20 cellular contexts compared by ENCODE assay signal in genomic region chrX:28398352-28398751, GRCh38.
"Had no signal": no experiment of that assay in that cellular context is flagged by ENCODE, and none has a peak within 500 bp of the region (broad histone marks: within the 10 kb centered on the region; RNA-seq: fewer than 3 reads in every experiment).

No MANE protein-coding gene starts in this region.

- H3K9me3 ChIP-seq: thyroid gland, upper lobe of right lung had no signal

- H3K27me3 Mint-ChIP-seq: activated naive CD8-positive, alpha-beta T cell treated with anti-CD3 and anti-CD28 coated beads for 36 hours; activated T-helper 17 cell treated with anti-CD3 and anti-CD28 coated beads, Interleukin-2, amount 50 U/mL, for 72 hours; natural killer cell treated with Interleukin-12 subunit alpha and Interleukin-12 subunit beta and Interleukin-15 and Interleukin-18, amount 100 ng/mL, for 72 hours; progenitor cell of endocrine pancreas; stimulated activated naive CD8-positive, alpha-beta T cell treated with anti-CD3 and anti-CD28 coated beads, Interleukin-15, Interleukin-2, amounts not matched to agents 100 ng/mL and 50 ng/mL, for 24 hours had no signal

- H3K4me3 Mint-ChIP-seq: activated naive CD8-positive, alpha-beta T cell treated with anti-CD3 and anti-CD28 coated beads for 36 hours; activated T-cell treated with anti-CD3 and anti-CD28 coated beads, Interleukin-2, amount 50 U/mL, for 24 hours; activated T-helper 17 cell treated with anti-CD3 and anti-CD28 coated beads, Interleukin-2, amount 50 U/mL, for 72 hours; natural killer cell treated with Interleukin-12 subunit alpha and Interleukin-12 subunit beta and Interleukin-15 and Interleukin-18, amount 100 ng/mL, for 72 hours; stimulated activated naive CD8-positive, alpha-beta T cell treated with anti-CD3 and anti-CD28 coated beads, Interleukin-15, Interleukin-2, amounts not matched to agents 100 ng/mL and 50 ng/mL, for 24 hours; T-helper 1 cell treated with Interleukin-12 subunit alpha and Interleukin-12 subunit beta and Interleukin-4 antibody, amounts not matched to agents 30 μg/mL and 1 μg/mL, for 36 hours; WTC11 had no signal

- H3K4me3 ChIP-seq: thyroid gland, upper lobe of right lung had no signal

- H3K4me1 Mint-ChIP-seq: activated naive CD8-positive, alpha-beta T cell treated with anti-CD3 and anti-CD28 coated beads for 36 hours; activated T-helper 17 cell treated with anti-CD3 and anti-CD28 coated beads, Interleukin-2, amount 50 U/mL, for 72 hours; WTC11 had no signal

- ATAC-seq: activated T-helper 17 cell treated with anti-CD3 and anti-CD28 coated beads, Interleukin-2, amount 50 U/mL, for 72 hours; natural killer cell treated with Interleukin-12 subunit alpha and Interleukin-12 subunit beta and Interleukin-15 and Interleukin-18, amount 100 ng/mL, for 72 hours; upper lobe of right lung; WTC11 had no signal

- H3K36me3 ChIP-seq: thyroid gland, upper lobe of right lung had no signal

- DNase-seq: activated CD8-positive, alpha-beta memory T cell treated with anti-CD3 and anti-CD28 coated beads, Interleukin-2, amount 50 U/mL, for 4 hours; activated naive CD4-positive, alpha-beta T cell; activated naive CD8-positive, alpha-beta T cell treated with anti-CD3 and anti-CD28 coated beads for 36 hours; activated T-cell treated with anti-CD3 and anti-CD28 coated beads, Interleukin-2, amount 50 U/mL, for 24 hours; amniotic stem cell; cortex of kidney; glutamatergic neuron; hippocampal formation; stimulated activated CD4-positive, alpha-beta T cell treated with anti-CD3 and anti-CD28 coated beads, Interleukin-4, amount 100 ng/mL, for 24 hours; substantia nigra; T1000; thyroid gland; upper lobe of right lung had no signal

- H3K9me3 Mint-ChIP-seq: activated naive CD8-positive, alpha-beta T cell treated with anti-CD3 and anti-CD28 coated beads for 36 hours; activated T-helper 17 cell treated with anti-CD3 and anti-CD28 coated beads, Interleukin-2, amount 50 U/mL, for 72 hours; WTC11 had no signal

- H3K27ac Mint-ChIP-seq: activated naive CD8-positive, alpha-beta T cell treated with anti-CD3 and anti-CD28 coated beads for 36 hours; activated T-cell treated with anti-CD3 and anti-CD28 coated beads, Interleukin-2, amount 50 U/mL, for 24 hours; activated T-helper 17 cell treated with anti-CD3 and anti-CD28 coated beads, Interleukin-2, amount 50 U/mL, for 72 hours; natural killer cell treated with Interleukin-12 subunit alpha and Interleukin-12 subunit beta and Interleukin-15 and Interleukin-18, amount 100 ng/mL, for 72 hours; progenitor cell of endocrine pancreas; stimulated activated naive CD8-positive, alpha-beta T cell treated with anti-CD3 and anti-CD28 coated beads, Interleukin-15, Interleukin-2, amounts not matched to agents 100 ng/mL and 50 ng/mL, for 24 hours; T-helper 1 cell treated with Interleukin-12 subunit alpha and Interleukin-12 subunit beta and Interleukin-4 antibody, amounts not matched to agents 30 μg/mL and 1 μg/mL, for 36 hours; WTC11 had no signal

- H3K4me1 ChIP-seq: thyroid gland, upper lobe of right lung had no signal

- FAIRE-seq: frontal cortex had no signal

- H3K27me3 ChIP-seq: thyroid gland, upper lobe of right lung had no signal

- H3K27ac ChIP-seq: thyroid gland, upper lobe of right lung had no signal

- H3K36me3 Mint-ChIP-seq: activated naive CD8-positive, alpha-beta T cell treated with anti-CD3 and anti-CD28 coated beads for 36 hours; natural killer cell treated with Interleukin-12 subunit alpha and Interleukin-12 subunit beta and Interleukin-15 and Interleukin-18, amount 100 ng/mL, for 72 hours; WTC11 had no signal
